24 cellular contexts compared by ENCODE assay signal in the genomic region with DNA sequence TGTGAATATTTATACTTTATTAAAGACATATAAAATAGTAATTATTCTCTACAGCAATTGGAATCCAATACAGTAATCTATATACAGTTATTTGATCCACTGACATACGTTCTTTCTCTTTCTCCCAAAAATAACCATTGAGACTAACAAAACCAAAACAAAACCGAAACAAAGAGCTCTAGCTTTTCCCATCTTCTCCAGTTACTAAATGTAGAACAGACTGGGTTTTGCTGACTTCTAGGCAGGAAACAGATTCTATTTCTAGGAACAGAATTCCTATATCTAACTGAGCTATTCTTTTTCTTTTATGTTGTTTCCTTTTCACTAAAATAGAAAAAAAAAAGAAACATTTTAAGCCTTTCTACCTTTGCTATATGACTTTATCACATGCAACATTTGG.
A peak's percentile ranks its signal among the peaks of the same experiment; 100 is the strongest.
DNase-seq lines count a peak whose midpoint lies in the region; ATAC-seq and TF ChIP-seq lines count a peak whose summit lies in the region.
"Had no signal": no experiment of that assay in that cellular context is flagged by ENCODE, and none has a peak within 500 bp of the region (broad histone marks: within the 10 kb centered on the region; RNA-seq: fewer than 3 reads in every experiment).

No MANE protein-coding gene starts in this region.

- H3K4me3 ChIP-seq in left ventricle myocardium inferior: peak overlapping the region; percentile 44
- peak overlapping the region in 1 of 2 donors; percentile 21 for H3K4me3 ChIP-seq in right atrium auricular region
- H3K4me3 ChIP-seq: lung, MG63 had no signal

- H3K27me3 ChIP-seq in left ventricle myocardium inferior (ENCODE audit: low read depth) (no peaks in the 10 kb centered on the region), right atrium auricular region (no peaks in the 10 kb centered on the region)
- H3K27me3 ChIP-seq: MG63 had no signal

- H3K27ac ChIP-seq in left ventricle myocardium inferior (replicated peaks) (peak overlapping the region; percentile 52), right atrium auricular region (no peak overlapping the region)
- H3K27ac ChIP-seq: RWPE1 had no signal

- H3K4me3 Mint-ChIP-seq in activated B cell treated with CpG ODN at 0.5 μM for 24 hours (no peak overlapping the region), HFFc6 (no peak overlapping the region)
- H3K4me3 Mint-ChIP-seq: activated T-cell treated with anti-CD3 and anti-CD28 coated beads, Interleukin-2, amount 50 U/mL, for 24 hours; CD4-positive, CD25-positive, alpha-beta regulatory T cell had no signal

- POLR2A ChIA-PET in activated B cell treated with CpG ODN at 0.5 μM for 24 hours (lab: Charles Lee): no interaction called here

- H3K27me3 Mint-ChIP-seq in activated B cell treated with CpG ODN at 0.5 μM for 24 hours (no peaks in the 10 kb centered on the region), HFFc6 (ENCODE audit: insufficient read depth) (no peaks in the 10 kb centered on the region)
- H3K27me3 Mint-ChIP-seq: activated T-cell treated with anti-CD3 and anti-CD28 coated beads, Interleukin-2, amount 50 U/mL, for 24 hours; CD4-positive, CD25-positive, alpha-beta regulatory T cell had no signal

- TF ChIP-seq CTCF in left ventricle myocardium inferior (IDR thresholded peaks at IDR 0.05; ENCODE audit: borderline replicate concordance) (no peak), right atrium auricular region (IDR thresholded peaks at IDR 0.05) (no peak), activated B cell treated with CpG ODN at 0.5 μM for 24 hours (IDR thresholded peaks at IDR 0.05) (no peak), HFFc6 (IDR thresholded peaks at IDR 0.05) (no peak)

- H3K9me3 ChIP-seq in left ventricle myocardium inferior (replicated peaks) (no peaks in the 10 kb centered on the region), right atrium auricular region (no peaks in the 10 kb centered on the region)

- H3K4me1 Mint-ChIP-seq in activated B cell treated with CpG ODN at 0.5 μM for 24 hours (peaks cover 54% of the 10 kb centered on the region), HFFc6 (ENCODE audit: low read depth) (peaks cover 24% of the 10 kb centered on the region)

- H3K9me3 Mint-ChIP-seq in activated B cell treated with CpG ODN at 0.5 μM for 24 hours (peaks cover 4% of the 10 kb centered on the region), HFFc6 (peaks cover 4% of the 10 kb centered on the region; the same call in 1 of the 2 replicates)
- H3K9me3 Mint-ChIP-seq: activated T-cell treated with anti-CD3 and anti-CD28 coated beads, Interleukin-2, amount 50 U/mL, for 24 hours; CD4-positive, CD25-positive, alpha-beta regulatory T cell had no signal

- peaks cover 21% of the 10 kb centered on the region for H3K4me1 ChIP-seq in left ventricle myocardium inferior
- H3K4me1 ChIP-seq in right atrium auricular region: peaks cover 0 to 15% of the 10 kb centered on the region in 2 donors

- H3K36me3 Mint-ChIP-seq in activated B cell treated with CpG ODN at 0.5 μM for 24 hours (ENCODE audit: low read depth) (peaks cover 21% of the 10 kb centered on the region), HFFc6 (ENCODE audit: low read depth) (peaks cover 20% of the 10 kb centered on the region)

- DNase-seq in left ventricle myocardium inferior (no peak), right atrium auricular region (ENCODE audit: low spot score) (no peak), activated B cell treated with CpG ODN at 0.5 μM for 24 hours (no peak), foreskin melanocyte (peak; percentile 25), HFFc6 (no peak), retina (no peak)
- DNase-seq: ACHN; activated CD8-positive, alpha-beta memory T cell treated with anti-CD3 and anti-CD28 coated beads for 24 hours; activated T-cell treated with anti-CD3 and anti-CD28 coated beads, Interleukin-2, amount 50 U/mL, for 24 hours; amniotic stem cell; CD4-positive, CD25-positive, alpha-beta regulatory T cell; DMS153; HCEC 1CT; MG63; NCI-H1436 treated with DMSO at 0.1 percent for 48 hours; NCI-H526 treated with DMSO at 0.1 percent for 48 hours; stimulated activated CD4-positive, alpha-beta T cell treated with anti-CD3 and anti-CD28 coated beads, Interleukin-12 subunit alpha, Interleukin-12 subunit beta, amount 100 ng/mL, for 4 hours; T1000 had no signal

- peak overlapping the region; percentile 4 for H3K27ac Mint-ChIP-seq in activated B cell treated with CpG ODN at 0.5 μM for 24 hours
- H3K27ac Mint-ChIP-seq in HFFc6: no peak overlapping the region
- H3K27ac Mint-ChIP-seq: activated T-cell treated with anti-CD3 and anti-CD28 coated beads, Interleukin-2, amount 50 U/mL, for 24 hours; CD4-positive, CD25-positive, alpha-beta regulatory T cell had no signal

- CTCF ChIA-PET in activated B cell treated with CpG ODN at 0.5 μM for 24 hours (lab: Charles Lee): interaction anchor here (1.1 kb wide), 1 partner anchor 81 kb away, joined by 3 read pairs; no protein-coding TSS in a partner anchor

- intact Hi-C loops in left ventricle myocardium inferior (cut with micrococcal nuclease): no loop called here
- intact Hi-C loops in activated B cell treated with CpG ODN at 0.5 μM for 24 hours (cut with micrococcal nuclease): loop anchor here (10.0 kb wide), 1 partner anchor 55 kb away; no protein-coding TSS in a partner anchor

- no peaks in the 10 kb centered on the region for H3K36me3 ChIP-seq in left ventricle myocardium inferior
- H3K36me3 ChIP-seq in right atrium auricular region: no peaks in the 10 kb centered on the region
- H3K36me3 ChIP-seq: MG63 had no signal

- ATAC-seq in activated B cell treated with CpG ODN at 0.5 μM for 24 hours (ENCODE audit: low read depth) (no peak), HG03196 (IDR thresholded peaks at IDR 0.05; ENCODE audit: unreplicated experiment) (no peak), GM19035 (IDR thresholded peaks at IDR 0.05; ENCODE audit: unreplicated experiment) (no peak)
- ATAC-seq: activated CD4-positive, CD25-positive, alpha-beta regulatory T cell treated with anti-CD3 and anti-CD28 coated beads, Interleukin-2, amount 50 U/mL, for 24 hours; SK-N-SH treated with all-trans-retinoic acid at 6 μM for 48 hours had no signal
